ENCODE assay signal across 6 cellular contexts in genomic region chr7:27201231-27202017, GRCh38. TPM values are rescaled to one million over a fixed set of nuclear protein-coding genes. Genes with fewer than 3 reads are reported as not detected.
DNase-seq lines count a peak whose midpoint lies in the region; TF ChIP-seq lines count a peak whose summit lies in the region.

No MANE protein-coding gene starts in this region.

- DNase-seq in Ammon's horn (ENCODE audit: low spot score) (peak; percentile 27), NCI-H226 (peak; percentile 30), fibroblast of villous mesenchyme (ENCODE audit: low read depth) (peak; percentile 60), HUDEP-2 (lab: John Stamatoyannopoulos, UW; ENCODE audit: unreplicated experiment in 76 of 76) (no peak), GOT3 (lab: John Stamatoyannopoulos, UW) (no peak)
- no peak for DNase-seq in activated CD4-positive, alpha-beta T cell treated with anti-CD3 and anti-CD28 coated beads, Interleukin-2, amount 50 U/mL, for 1 hour

- H3K4me3 ChIP-seq in fibroblast of villous mesenchyme (ENCODE audit: low read depth, low read length), result peak overlapping the region; percentile 86

- TF ChIP-seq CTCF in fibroblast of villous mesenchyme (IDR thresholded peaks at IDR 0.05; ENCODE audit: insufficient read depth, low read depth, low read length), result no peak

RNA-seq across cellular contexts. Expression of gene HOXA13, which starts 1.5 kb away (rescaled TPM):
- 1.3 and 2.6 TPM in 2 replicates for total RNA-seq in fibroblast of villous mesenchyme

RNA-seq across cellular contexts. Expression of gene HOXA11, which starts 16.4 kb away (rescaled TPM):
- 41.9 and 47.1 TPM in 2 replicates for total RNA-seq in fibroblast of villous mesenchyme

RNA-seq across cellular contexts. Expression of gene HOXA10, which starts 27.3 kb away (rescaled TPM):
- total RNA-seq in fibroblast of villous mesenchyme, result 39.0 and 47.1 TPM in 2 replicates

RNA-seq across cellular contexts. Expression of gene HOXA9, which starts 36.1 kb away (rescaled TPM):
- total RNA-seq in fibroblast of villous mesenchyme, result 17.1 and 20.3 TPM in 2 replicates

RNA-seq across cellular contexts. Expression of gene EVX1, which starts 41.2 kb away (rescaled TPM):
- total RNA-seq in fibroblast of villous mesenchyme, result not detected in 2 replicates

Comparison
In these comparisons a context has a peak if more than half of its experiments do, and no peak if none do; other contexts are left out.
1. DNase-seq: peak in Ammon's horn (single experiment), NCI-H226 (single experiment) and fibroblast of villous mesenchyme (single experiment); none in activated CD4-positive, alpha-beta T cell treated with anti-CD3 and anti-CD28 coated beads, Interleukin-2, amount 50 U/mL, for 1 hour (single experiment), HUDEP-2 (0 of 76) and GOT3 (single experiment).